10 cellular contexts compared by ENCODE assay signal in the genomic region with DNA sequence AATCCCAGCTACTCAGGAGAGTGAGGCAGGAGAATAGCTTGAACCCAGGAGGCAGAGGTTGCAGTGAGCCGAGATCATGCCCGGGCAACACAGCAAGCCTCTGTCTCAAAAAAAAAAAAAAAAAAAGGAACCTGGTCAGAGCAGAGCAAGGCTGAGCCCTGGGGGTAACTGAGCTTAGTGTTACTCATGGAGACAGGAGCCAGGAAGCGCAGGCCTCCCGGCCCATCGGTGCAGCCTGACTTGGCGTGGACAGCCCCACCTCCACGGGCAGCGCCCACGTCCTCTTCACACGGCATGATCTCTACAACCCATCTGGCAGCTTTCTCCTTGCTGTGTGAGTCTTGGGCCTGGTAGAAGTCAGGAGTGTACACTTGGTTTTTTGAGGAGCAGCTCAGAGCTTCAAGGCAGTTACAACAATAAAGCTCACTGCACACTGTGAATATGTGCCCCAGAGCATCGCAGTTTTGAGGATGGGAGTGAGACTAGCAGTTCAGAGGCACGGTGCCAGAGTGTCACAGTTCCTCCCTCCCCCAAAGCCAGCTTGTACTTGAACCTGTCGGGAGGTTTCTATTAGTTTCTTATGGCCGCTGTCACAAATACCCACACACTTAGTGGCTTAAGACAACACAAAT.
DNase-seq lines count a peak whose midpoint lies in the region; ATAC-seq and TF ChIP-seq lines count a peak whose summit lies in the region.
"Had no signal": no experiment of that assay in that cellular context is flagged by ENCODE, and none has a peak within 500 bp of the region (broad histone marks: within the 10 kb centered on the region; RNA-seq: fewer than 3 reads in every experiment).

No MANE protein-coding gene starts in this region.

- no peak overlapping the region for H3K4me3 ChIP-seq in adipocyte (ENCODE audit: low read length)
- H3K4me3 ChIP-seq in kidney epithelial cell (ENCODE audit: low read depth, low read length), result no peak overlapping the region
- no peak overlapping the region for H3K4me3 ChIP-seq in uterus
- H3K4me3 ChIP-seq: heart right ventricle had no signal

- H3K9ac ChIP-seq in adipocyte (ENCODE audit: low read length), result no peak overlapping the region

- TF ChIP-seq POLR2A in uterus (IDR thresholded peaks at IDR 0.05), result no peak

- intact Hi-C loops in uterus (cut with DNase I; ENCODE audit: low total_unique reads), result no loop called here

- H3K27me3 ChIP-seq in adipocyte (replicated peaks; ENCODE audit: control insufficient read depth, insufficient read depth, low read length) (peaks cover 14% of the 10 kb centered on the region), kidney epithelial cell (ENCODE audit: control insufficient read depth, insufficient read depth, low read length) (no peaks in the 10 kb centered on the region), uterus (no peaks in the 10 kb centered on the region)
- H3K27me3 ChIP-seq: heart right ventricle had no signal

- peak; percentile 53 for DNase-seq in AG20443 (ENCODE audit: low spot score)
- DNase-seq in HT1080 (ENCODE audit: low read depth), result peak; percentile 32
- DNase-seq in adipocyte (ENCODE audit: low read depth), result peak; percentile 2
- peak; percentile 55 for DNase-seq in kidney epithelial cell (ENCODE audit: low read depth)
- DNase-seq in NCI-H1092 treated with DMSO at 0.1 percent for 48 hours (lab: John Stamatoyannopoulos, UW), result no peak
- no peak for DNase-seq in uterus
- DNase-seq: heart right ventricle, naive B cell had no signal

- TF ChIP-seq CTCF in kidney epithelial cell (IDR thresholded peaks at IDR 0.05; ENCODE audit: insufficient read depth, low read length, poor library complexity, severe bottlenecking), result no peak
- TF ChIP-seq CTCF in uterus (IDR thresholded peaks at IDR 0.05), result no peak

- no peak for ATAC-seq in HG03135 (IDR thresholded peaks at IDR 0.05; ENCODE audit: unreplicated experiment)
- ATAC-seq in HG03108 (IDR thresholded peaks at IDR 0.05; ENCODE audit: unreplicated experiment), result no peak
- ATAC-seq: heart right ventricle had no signal

- no peaks in the 10 kb centered on the region for H3K9me3 ChIP-seq in adipocyte (ENCODE audit: control insufficient read depth, low read length)
- no peaks in the 10 kb centered on the region for H3K9me3 ChIP-seq in uterus
- H3K9me3 ChIP-seq: heart right ventricle had no signal

- H3K27ac ChIP-seq in uterus, result no peak overlapping the region
- H3K27ac ChIP-seq: heart right ventricle had no signal

- H3K36me3 ChIP-seq in adipocyte (ENCODE audit: control insufficient read depth, insufficient read depth, low read length, severe bottlenecking) (no peaks in the 10 kb centered on the region), kidney epithelial cell (ENCODE audit: control insufficient read depth, insufficient read depth, low read length) (no peaks in the 10 kb centered on the region), uterus (no peaks in the 10 kb centered on the region)

- peaks cover 11% of the 10 kb centered on the region for H3K4me1 ChIP-seq in adipocyte (ENCODE audit: control insufficient read depth, insufficient read depth, low read length)
- no peaks in the 10 kb centered on the region for H3K4me1 ChIP-seq in uterus

Comparison
In these comparisons a context has a peak if more than half of its experiments do, and no peak if none do; other contexts are left out.
1. DNase-seq: peak in AG20443 (single experiment), HT1080 (single experiment), adipocyte (single experiment) and kidney epithelial cell (single experiment); none in NCI-H1092 treated with DMSO at 0.1 percent for 48 hours (single experiment) and uterus (0 of 2).